In genomic region chr6:127506894-127507293, GRCh38 we compare ENCODE assay signal across 2 cellular contexts.
TF ChIP-seq lines count a peak whose summit lies in the region.

No MANE protein-coding gene starts in this region.

TF ChIP-seq in HepG2, 621 proteins besides CTCF, POLR2A, EP300 and RAD21:
- no peak for TF ChIP-seq PITX1 (CRISPR knock-in tag; IDR thresholded peaks at IDR 0.05)
- peak; percentile 93 for TF ChIP-seq MAFF (IDR thresholded peaks at IDR 0.05; ENCODE audit: low read depth, low read length)
- TF ChIP-seq RELA (CRISPR knock-in tag; IDR thresholded peaks at IDR 0.05): no peak
- peak; percentile 91 to 94 for TF ChIP-seq MAFK (conservative IDR thresholded peaks at IDR 0.05 in 1 of 2, IDR thresholded peaks at IDR 0.05 in 1 of 2; ENCODE audit: low read length in 2 of 2)

TF ChIP-seq in H1, 55 proteins besides CTCF, POLR2A, EP300 and RAD21:
- no peak for TF ChIP-seq CHD7 (IDR thresholded peaks at IDR 0.05; ENCODE audit: insufficient replicate concordance, low read length)
- TF ChIP-seq MAFK (IDR thresholded peaks at IDR 0.05; ENCODE audit: low read depth, low read length): peak; percentile 29; the same call in 1 of the 2 replicates
